ENCODE assay signal across 8 cellular contexts in the genomic region with DNA sequence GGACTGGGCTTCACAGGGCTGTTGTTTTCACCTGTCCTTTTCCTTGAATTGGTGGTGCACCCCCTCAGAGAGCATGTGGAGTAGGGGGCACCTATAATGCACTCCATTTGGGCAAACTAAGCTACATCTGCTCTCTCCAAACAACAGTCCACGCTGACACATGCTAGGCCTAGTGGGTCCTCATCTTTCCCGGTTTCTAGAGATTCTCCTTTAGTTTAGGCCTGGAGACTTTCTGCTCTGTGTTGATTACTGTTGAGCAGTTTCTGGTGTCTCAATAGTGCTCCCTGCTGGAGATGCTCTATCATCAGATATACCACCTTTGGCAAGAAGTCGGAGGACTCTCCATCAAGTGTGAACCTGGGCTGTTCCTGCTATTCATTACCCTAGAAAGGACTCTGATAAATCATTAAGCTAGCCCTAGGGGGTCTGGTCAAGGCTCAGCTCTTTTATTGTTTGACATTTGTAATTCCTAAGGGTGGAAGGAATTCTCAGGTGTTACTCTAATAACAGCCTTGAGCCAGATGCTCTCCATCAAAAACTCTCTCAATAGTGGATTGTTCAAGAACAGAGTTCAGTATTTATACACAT.
DNase-seq lines count a peak whose midpoint lies in the region; ATAC-seq, FAIRE-seq and TF ChIP-seq lines count a peak whose summit lies in the region.

No MANE protein-coding gene starts in this region.

- H3K27ac Mint-ChIP-seq in activated naive CD8-positive, alpha-beta T cell treated with anti-CD3 and anti-CD28 coated beads, Interleukin-2, amount 10 ng/mL, durations not matched to agents 7 days and 5 days, result peak overlapping the region; percentile 2

- H3K4me3 ChIP-seq in HL-60 (replicated peaks; ENCODE audit: insufficient read depth, low read length) (no peak overlapping the region), sigmoid colon (no peak overlapping the region)

- intact Hi-C loops in left cardiac atrium (cut with DNase I) (loop anchor here in 1 of 2 donors (10.0 kb wide), 1 partner anchor 279 kb away; no protein-coding TSS in a partner anchor), sigmoid colon (cut with DNase I) (loop anchor here (2.0 to 5.0 kb wide), 2 partner anchors 65 to 276 kb away; partner anchors contain the start of gene FYB1)

- H3K9me3 Mint-ChIP-seq in activated naive CD8-positive, alpha-beta T cell treated with anti-CD3 and anti-CD28 coated beads, Interleukin-2, amount 10 ng/mL, durations not matched to agents 7 days and 5 days, result peaks cover 17% of the 10 kb centered on the region

- no peak overlapping the region for H3K4me3 Mint-ChIP-seq in activated naive CD8-positive, alpha-beta T cell treated with anti-CD3 and anti-CD28 coated beads, Interleukin-2, amount 10 ng/mL, durations not matched to agents 7 days and 5 days

- peaks cover 15% of the 10 kb centered on the region for H3K4me1 Mint-ChIP-seq in activated naive CD8-positive, alpha-beta T cell treated with anti-CD3 and anti-CD28 coated beads, Interleukin-2, amount 10 ng/mL, durations not matched to agents 7 days and 5 days

- ATAC-seq in GM19468 (IDR thresholded peaks at IDR 0.05; ENCODE audit: extremely low read depth, unreplicated experiment) (peak; percentile 88), left cardiac atrium (peak; percentile 70 to 76), GM18870 (IDR thresholded peaks at IDR 0.05; ENCODE audit: unreplicated experiment) (no peak)
- peak; percentile 97 for ATAC-seq in activated naive CD8-positive, alpha-beta T cell treated with anti-CD3 and anti-CD28 coated beads, Interleukin-2, amount 10 ng/mL, durations not matched to agents 7 days and 5 days (ENCODE audit: low read depth)

- peaks cover 15% of the 10 kb centered on the region for H3K36me3 Mint-ChIP-seq in activated naive CD8-positive, alpha-beta T cell treated with anti-CD3 and anti-CD28 coated beads, Interleukin-2, amount 10 ng/mL, durations not matched to agents 7 days and 5 days

- H3K27me3 Mint-ChIP-seq in activated naive CD8-positive, alpha-beta T cell treated with anti-CD3 and anti-CD28 coated beads, Interleukin-2, amount 10 ng/mL, durations not matched to agents 7 days and 5 days, result peaks cover 6% of the 10 kb centered on the region

- H3K27me3 ChIP-seq in HL-60 (ENCODE audit: insufficient read depth, poor library complexity, severe bottlenecking) (no peaks in the 10 kb centered on the region), sigmoid colon (no peaks in the 10 kb centered on the region)

- H3K4me1 ChIP-seq in sigmoid colon, result no peaks in the 10 kb centered on the region

- POLR2A ChIA-PET in activated naive CD8-positive, alpha-beta T cell treated with anti-CD3 and anti-CD28 coated beads, Interleukin-2, amount 10 ng/mL, durations not matched to agents 7 days and 5 days (lab: Charles Lee), result interaction anchor here (1.0 to 2.4 kb wide), 5 partner anchors 9 to 141 kb away, joined by 3 to 23 read pairs (median 3); partner anchors contain the start of gene FYB1

- TF ChIP-seq EP300 in sigmoid colon (IDR thresholded peaks at IDR 0.05), result no peak

- no peaks in the 10 kb centered on the region for H3K9me3 ChIP-seq in sigmoid colon

- DNase-seq in D721Med (ENCODE audit: insufficient read length, low spot score) (no peak), HL-60 (ENCODE audit: low read depth in 1 of 2, low spot score in 1 of 2) (peak in 1 of 2 experiments; percentile 78), SK-N-DZ (ENCODE audit: low spot score) (peak; percentile 4), left cardiac atrium (no peak), sigmoid colon (no peak)
- DNase-seq in activated naive CD8-positive, alpha-beta T cell treated with anti-CD3 and anti-CD28 coated beads, Interleukin-2, amount 10 ng/mL, durations not matched to agents 7 days and 5 days, result peak; percentile 35

- H3K36me3 ChIP-seq in sigmoid colon, result no peaks in the 10 kb centered on the region

- WGBS in sigmoid colon, 2 donors, result 5 to 18% methylated on average over 3 of the region's 3 CpGs

- TF ChIP-seq CTCF in D721Med (IDR thresholded peaks at IDR 0.05; ENCODE audit: insufficient read depth, missing control alignments), result peak; percentile 66
- TF ChIP-seq CTCF in HL-60 (IDR thresholded peaks at IDR 0.05; ENCODE audit: insufficient read depth, low read length), result peak; percentile 53
- TF ChIP-seq CTCF in sigmoid colon (IDR thresholded peaks at IDR 0.05), result peak in 3 of 4 experiments; percentile 29 to 51 (median 42)

- H3K27ac ChIP-seq in HL-60 (replicated peaks), result no peak overlapping the region
- H3K27ac ChIP-seq in sigmoid colon, result no peak overlapping the region

- peak; percentile 67 for FAIRE-seq in D721Med (lab: Jason Lieb, UNC)

- TF ChIP-seq POLR2A in sigmoid colon (IDR thresholded peaks at IDR 0.05), result no peak

Comparison
In these comparisons a context has a peak if more than half of its experiments do, and no peak if none do; other contexts are left out.
1. DNase-seq: peak in SK-N-DZ (single experiment) and activated naive CD8-positive, alpha-beta T cell treated with anti-CD3 and anti-CD28 coated beads, Interleukin-2, amount 10 ng/mL, durations not matched to agents 7 days and 5 days (single experiment); none in D721Med (single experiment), left cardiac atrium (single experiment) and sigmoid colon (single experiment).
2. Peak in every context shown above with its lines, with median percentiles within 50 percentile points of each other: CTCF ChIP-seq.